Comparison of ENCODE assay signal across 12 cellular contexts in genomic region chr7:44740040-44740439, GRCh38.
"Had no signal": no experiment of that assay in that cellular context is flagged by ENCODE, and none has a peak within 500 bp of the region (broad histone marks: within the 10 kb centered on the region; RNA-seq: fewer than 3 reads in every experiment).

No MANE protein-coding gene starts in this region.

- H3K4me3 ChIP-seq: heart left ventricle, thyroid gland, uterus had no signal

- H3K4me1 ChIP-seq: thyroid gland, uterus had no signal

- H3K9me3 ChIP-seq: heart left ventricle, thyroid gland, uterus had no signal

- H3K36me3 ChIP-seq: heart left ventricle, thyroid gland, uterus had no signal

- DNase-seq: activated CD4-positive, CD25-positive, alpha-beta regulatory T cell treated with anti-CD3 and anti-CD28 coated beads, Interleukin-2, amount 50 U/mL, for 72 hours; activated naive CD4-positive, alpha-beta T cell treated with anti-CD3 and anti-CD28 coated beads for 36 hours; activated naive CD8-positive, alpha-beta T cell treated with anti-CD3 and anti-CD28 coated beads, Interleukin-2, amount 50 U/mL, for 24 hours; activated T-cell treated with anti-CD3 and anti-CD28 coated beads for 4 hours; aorta; cerebellar nuclear complex; heart left ventricle; immature natural killer cell; stimulated activated CD4-positive, alpha-beta T cell treated with anti-CD3 and anti-CD28 coated beads, Interleukin-1b, Interleukin-23, amount 100 ng/mL, for 48 hours; T-helper 9 cell; thyroid gland; uterus had no signal

- H3K27ac ChIP-seq: heart left ventricle, thyroid gland, uterus had no signal

- H3K27me3 ChIP-seq: heart left ventricle, thyroid gland, uterus had no signal
